ENCODE assay signal across 11 cellular contexts in the genomic region with DNA sequence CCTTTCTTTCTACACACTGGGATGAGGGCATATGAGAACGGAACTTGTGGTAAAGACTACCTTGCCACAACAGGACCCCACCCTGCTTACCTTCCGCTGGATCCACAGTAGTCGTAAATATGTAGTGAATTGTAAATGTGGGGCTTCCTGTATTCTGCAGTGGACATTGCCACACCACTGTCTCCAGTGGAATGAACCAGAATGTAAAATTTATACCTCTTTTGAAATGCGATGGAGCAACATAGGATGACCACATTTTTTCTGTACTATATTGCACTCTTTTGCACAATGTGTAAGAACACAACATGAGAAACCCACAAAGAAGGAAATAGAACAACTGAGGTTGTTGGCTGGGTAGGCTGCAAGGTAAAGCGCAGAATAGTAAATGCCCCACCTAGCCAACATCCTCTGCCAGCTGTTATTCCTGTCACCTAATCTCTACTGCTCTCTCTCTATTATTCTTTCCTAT. TPM values are rescaled to one million over a fixed set of nuclear protein-coding genes. Genes with fewer than 3 reads are reported as not detected.
A peak's percentile ranks its signal among the peaks of the same experiment; 100 is the strongest.
DNase-seq lines count a peak whose midpoint lies in the region; ATAC-seq and TF ChIP-seq lines count a peak whose summit lies in the region.
"Had no signal": no experiment of that assay in that cellular context is flagged by ENCODE, and none has a peak within 500 bp of the region (broad histone marks: within the 10 kb centered on the region; RNA-seq: fewer than 3 reads in every experiment).

No MANE protein-coding gene starts in this region.

- H3K79me2 ChIP-seq in mesendoderm (ENCODE audit: control insufficient read depth, insufficient read depth, low read length), result no peaks in the 10 kb centered on the region

- DNase-seq in Right ventricle myocardium superior, result no peak
- no peak for DNase-seq in left ventricle myocardium inferior
- DNase-seq in T-helper 1 cell, result peak in 3 of 5 donors; percentile 28 to 89 (median 39)
- peak; percentile 19 for DNase-seq in esophagus squamous epithelium (lab: John Stamatoyannopoulos, UW)
- no peak for DNase-seq in aorta
- DNase-seq in mesendoderm, result no peak
- no peak for DNase-seq in dermis blood vessel endothelial cell
- DNase-seq: activated CD4-positive, alpha-beta T cell treated with anti-CD3 and anti-CD28 coated beads, Interleukin-2, amount 50 U/mL, for 4 hours; stimulated activated CD4-positive, alpha-beta T cell treated with anti-CD3 and anti-CD28 coated beads, Interleukin-15, amount 100 ng/mL, for 24 hours had no signal

- intact Hi-C loops in Right ventricle myocardium superior (cut with DNase I), result no loop called here
- intact Hi-C loops in left ventricle myocardium inferior (cut with micrococcal nuclease), result no loop called here
- intact Hi-C loops in esophagus squamous epithelium (cut with DNase I), result no loop called here
- intact Hi-C loops in aorta (cut with DNase I), result no loop called here

- H3K4ac ChIP-seq in mesendoderm (ENCODE audit: low read depth, low read length), result no peak overlapping the region

- H3K9me3 ChIP-seq in left ventricle myocardium inferior (replicated peaks), result no peaks in the 10 kb centered on the region
- no peaks in the 10 kb centered on the region for H3K9me3 ChIP-seq in esophagus squamous epithelium
- H3K9me3 ChIP-seq in aorta (ENCODE audit: control insufficient read depth, low read length), result peaks cover 6% of the 10 kb centered on the region
- H3K9me3 ChIP-seq: suprapubic skin had no signal

- no peak overlapping the region for H3K4me2 ChIP-seq in mesendoderm (ENCODE audit: low read length)

- H3K4me1 ChIP-seq in left ventricle myocardium inferior (no peaks in the 10 kb centered on the region), esophagus squamous epithelium (peaks cover 0 to 10% (median 0%) of the 10 kb centered on the region in 3 donors), aorta (ENCODE audit: control insufficient read depth in 1 of 2, insufficient read depth in 2 of 2, low read length in 2 of 2) (no peaks in the 10 kb centered on the region), mesendoderm (ENCODE audit: control insufficient read depth, low read depth, low read length) (no peaks in the 10 kb centered on the region)
- H3K4me1 ChIP-seq: suprapubic skin had no signal

- no peak overlapping the region for H3K23ac ChIP-seq in mesendoderm (ENCODE audit: low read length)

- 72 to 77% methylated on average over 5 of the region's 5 CpGs for WGBS in esophagus squamous epithelium, 2 donors
- 82 to 85% methylated on average over 5 of the region's 5 CpGs for WGBS in aorta, 2 donors
- WGBS in mesendoderm (ENCODE audit: extremely low coverage, insufficient coverage, low lambda C conversion rate), result no CpG with 5 or more reads among the region's 5 CpGs

- ATAC-seq in Right ventricle myocardium superior (ENCODE audit: poor library complexity) (peak; percentile 66), aorta (ENCODE audit: low FRiP score) (peak; percentile 66), HG02623 (IDR thresholded peaks at IDR 0.05; ENCODE audit: unreplicated experiment) (no peak)

- no peak overlapping the region for H3K9ac ChIP-seq in mesendoderm (ENCODE audit: low read length)

- H3K27ac ChIP-seq in left ventricle myocardium inferior (replicated peaks) (no peak overlapping the region), esophagus squamous epithelium (no peak overlapping the region), aorta (ENCODE audit: low read depth in 1 of 2, low read length in 2 of 2) (no peak overlapping the region), mesendoderm (ENCODE audit: low read depth, low read length) (no peak overlapping the region)
- H3K27ac ChIP-seq: suprapubic skin had no signal

- H3K4me3 ChIP-seq in left ventricle myocardium inferior, result no peak overlapping the region
- no peak overlapping the region for H3K4me3 ChIP-seq in esophagus squamous epithelium
- no peak overlapping the region for H3K4me3 ChIP-seq in aorta (ENCODE audit: low read length in 2 of 2)
- no peak overlapping the region for H3K4me3 ChIP-seq in mesendoderm (ENCODE audit: low read length)
- H3K4me3 ChIP-seq: suprapubic skin had no signal

- H4K5ac ChIP-seq in mesendoderm (ENCODE audit: low read length), result no peak overlapping the region

- H3K27me3 ChIP-seq in left ventricle myocardium inferior (ENCODE audit: low read depth) (no peaks in the 10 kb centered on the region), esophagus squamous epithelium (no peaks in the 10 kb centered on the region), aorta (ENCODE audit: control insufficient read depth in 1 of 2, insufficient read depth in 2 of 2, low read length in 1 of 2) (no peaks in the 10 kb centered on the region), mesendoderm (ENCODE audit: insufficient read depth, low read length, poor library complexity) (no peaks in the 10 kb centered on the region)
- H3K27me3 ChIP-seq: suprapubic skin had no signal

- H2AK5ac ChIP-seq in mesendoderm (ENCODE audit: low read length), result no peak overlapping the region

- TF ChIP-seq CTCF in left ventricle myocardium inferior (IDR thresholded peaks at IDR 0.05; ENCODE audit: borderline replicate concordance) (no peak), esophagus squamous epithelium (IDR thresholded peaks at IDR 0.05) (no peak)

- no peak overlapping the region for H4K8ac ChIP-seq in mesendoderm (ENCODE audit: low read depth, low read length)

- H3K36me3 ChIP-seq in left ventricle myocardium inferior (no peaks in the 10 kb centered on the region), esophagus squamous epithelium (no peaks in the 10 kb centered on the region), aorta (ENCODE audit: control insufficient read depth in 1 of 2, insufficient read depth in 2 of 2, low read length in 1 of 2) (no peaks in the 10 kb centered on the region), mesendoderm (ENCODE audit: control insufficient read depth, insufficient read depth, low read length) (no peaks in the 10 kb centered on the region)
- H3K36me3 ChIP-seq: suprapubic skin had no signal

- H2BK5ac ChIP-seq in mesendoderm (ENCODE audit: low read length), result no peak overlapping the region

- H3K56ac ChIP-seq in mesendoderm (ENCODE audit: low read length), result no peak overlapping the region

- no peak overlapping the region for H2BK120ac ChIP-seq in mesendoderm (ENCODE audit: low read depth, low read length)

- H3K18ac ChIP-seq in mesendoderm (ENCODE audit: low read length), result no peak overlapping the region

- no peak for TF ChIP-seq POLR2A in esophagus squamous epithelium (IDR thresholded peaks at IDR 0.05)

- H3K79me1 ChIP-seq in mesendoderm (ENCODE audit: low read length), result no peaks in the 10 kb centered on the region

- no peak overlapping the region for H2BK15ac ChIP-seq in mesendoderm (replicated peaks; ENCODE audit: low read depth)

RNA-seq across cellular contexts. Expression of gene RIPOR2, which starts 16.1 kb away (rescaled TPM):
- 3.1 TPM for total RNA-seq in Right ventricle myocardium superior
- 3.1 TPM for total RNA-seq in left ventricle myocardium inferior
- 1 to 10 TPM in 3 of 4 donors, under 1 TPM in 1; 0.83 to 4.4 (median 3.3) TPM for total RNA-seq in esophagus squamous epithelium
- total RNA-seq in aorta, result 10 to 100 TPM in 1 of 2 donors, 1 to 10 TPM in 1; 9.7 to 16.1 TPM
- polyA plus RNA-seq in aorta, result 1 to 10 TPM; 1.1 to 2.5 TPM
- polyA plus RNA-seq in mesendoderm (2013, experiment 1 of 2), result 2.4 TPM
- polyA plus RNA-seq in mesendoderm (2013, experiment 2 of 2), result 2.5 TPM
- under 0.01 TPM in 1 of 2 replicates, not detected in the other for total RNA-seq in dermis blood vessel endothelial cell

Comparison
In these comparisons a context has a peak if more than half of its experiments do, and no peak if none do; other contexts are left out.
1. DNase-seq: peak in T-helper 1 cell (3 of 5) and esophagus squamous epithelium (single experiment); none in Right ventricle myocardium superior (single experiment), left ventricle myocardium inferior (single experiment), aorta (0 of 2), mesendoderm (single experiment) and dermis blood vessel endothelial cell (single experiment).